In the genomic region with DNA sequence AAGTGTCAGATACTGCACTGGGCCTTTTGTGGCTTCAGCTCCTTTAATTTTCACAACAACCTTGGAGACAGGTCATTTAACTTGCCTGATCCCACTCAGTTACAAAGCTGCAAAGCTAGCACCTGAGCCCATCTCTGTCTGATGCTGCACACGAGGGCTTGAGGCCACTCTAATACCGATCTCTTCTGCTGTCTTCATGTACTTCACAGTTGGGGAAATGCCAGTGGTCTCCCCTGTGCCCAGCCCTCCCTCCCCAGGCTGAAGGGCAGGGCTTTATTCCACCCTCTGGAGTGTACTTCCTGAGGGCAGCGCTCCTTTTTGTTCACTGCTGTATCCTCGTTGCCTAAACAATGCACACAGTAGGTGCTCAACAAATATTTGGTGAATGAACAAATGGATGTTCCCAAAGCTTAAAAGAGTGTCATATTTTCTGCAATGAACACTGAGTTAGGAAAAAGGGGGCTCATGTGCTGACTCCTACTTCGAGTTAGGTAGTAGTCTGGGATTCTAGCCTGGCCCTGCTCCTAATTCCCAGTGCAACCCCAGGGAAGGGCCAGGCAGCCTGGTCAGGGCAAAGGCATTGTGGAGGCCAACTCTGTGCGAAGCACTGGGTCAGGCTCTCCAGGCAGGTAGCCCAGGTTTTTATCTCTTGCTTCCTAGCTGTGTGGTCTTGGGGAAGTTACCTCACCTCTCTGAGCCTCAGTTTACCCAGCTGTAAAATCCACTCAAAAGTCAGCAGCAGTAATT, we compare ENCODE assay signal across 9 cellular contexts. TPM values are rescaled to one million over a fixed set of nuclear protein-coding genes. Genes with fewer than 3 reads are reported as not detected.
DNase-seq lines count a peak whose midpoint lies in the region; ATAC-seq and TF ChIP-seq lines count a peak whose summit lies in the region.
"Had no signal": no experiment of that assay in that cellular context is flagged by ENCODE, and none has a peak within 500 bp of the region (broad histone marks: within the 10 kb centered on the region; RNA-seq: fewer than 3 reads in every experiment).

No MANE protein-coding gene starts in this region.

- no peaks in the 10 kb centered on the region for H3K27me3 Mint-ChIP-seq in Calu3 (ENCODE audit: unreplicated experiment)

- no peaks in the 10 kb centered on the region for H3K27me3 ChIP-seq in SJSA1 (replicated peaks)
- no peaks in the 10 kb centered on the region for H3K27me3 ChIP-seq in rectal smooth muscle tissue (ENCODE audit: control insufficient read depth, insufficient read depth, low read length)

- peaks cover 6% of the 10 kb centered on the region for H3K36me3 ChIP-seq in SJSA1
- no peaks in the 10 kb centered on the region for H3K36me3 ChIP-seq in rectal smooth muscle tissue (ENCODE audit: control insufficient read depth, insufficient read depth, low read length)

- H3K4me1 ChIP-seq in SJSA1 (replicated peaks): peaks cover 27% of the 10 kb centered on the region
- H3K4me1 ChIP-seq in rectal smooth muscle tissue (ENCODE audit: control insufficient read depth, insufficient read depth, low read length): no peaks in the 10 kb centered on the region

- no TSS peak for BruUV-seq in Calu3 (replicated peaks; lab: Mats Ljungman, UMichigan)

- peak overlapping the region; percentile 42 for H3K9ac ChIP-seq in rectal smooth muscle tissue (ENCODE audit: low read length)

- ATAC-seq in HG03571 (IDR thresholded peaks at IDR 0.05; ENCODE audit: unreplicated experiment): no peak

- peak overlapping the region; percentile 83 for H3K27ac Mint-ChIP-seq in Calu3 (ENCODE audit: unreplicated experiment)

- TF ChIP-seq CTCF in Calu3 (IDR thresholded peaks at IDR 0.05; ENCODE audit: unreplicated experiment): no peak
- TF ChIP-seq CTCF in fibroblast of the aortic adventitia (IDR thresholded peaks at IDR 0.05; ENCODE audit: insufficient read depth, low read length): no peak
- no peak for TF ChIP-seq CTCF in lower leg skin (IDR thresholded peaks at IDR 0.05)

- TF ChIP-seq POLR2A in lower leg skin (IDR thresholded peaks at IDR 0.05): no peak

- peak overlapping the region; percentile 50 for H3K4me3 ChIP-seq in SJSA1
- peak overlapping the region; percentile 67 for H3K4me3 ChIP-seq in fibroblast of the aortic adventitia (ENCODE audit: low read depth, low read length)
- H3K4me3 ChIP-seq in rectal smooth muscle tissue (ENCODE audit: low read length): peak overlapping the region; percentile 66
- H3K4me3 ChIP-seq in lower leg skin (ENCODE audit: low read depth, poor library complexity, severe bottlenecking): no peak overlapping the region

- no peaks in the 10 kb centered on the region for H3K9me3 ChIP-seq in SJSA1 (replicated peaks)

- H3K27ac ChIP-seq in SJSA1 (peak overlapping the region; percentile 68; the same call in 1 of the 2 replicates), rectal smooth muscle tissue (ENCODE audit: low read depth, low read length) (peak overlapping the region; percentile 62)

- peak overlapping the region; percentile 70 for H3K4me3 Mint-ChIP-seq in Calu3 (ENCODE audit: low read depth, unreplicated experiment)

- CTCF ChIA-PET in Calu3 (lab: Charles Lee): no interaction called here

- H3K36me3 Mint-ChIP-seq in Calu3 (ENCODE audit: insufficient read depth, unreplicated experiment): peaks cover 4% of the 10 kb centered on the region

- intact Hi-C loops in Calu3 (cut with micrococcal nuclease; ENCODE audit: unreplicated experiment): no loop called here
- intact Hi-C loops in lower leg skin (cut with DNase I; ENCODE audit: low total_unique reads): no loop called here

- H3K4me1 Mint-ChIP-seq in Calu3 (ENCODE audit: low read depth, unreplicated experiment): peaks cover 16% of the 10 kb centered on the region

- 72 to 84% methylated on average over 6 of the region's 6 CpGs for WGBS in lower leg skin, 2 donors

- no peaks in the 10 kb centered on the region for H3K9me3 Mint-ChIP-seq in Calu3 (ENCODE audit: low read depth, unreplicated experiment)

- DNase-seq in Calu3 (no peak), SJSA1 (ENCODE audit: low read depth in 1 of 2, low spot score in 2 of 2) (no peak), fibroblast of the aortic adventitia (ENCODE audit: low read depth) (no peak), lower leg skin (ENCODE audit: low spot score in 2 of 2) (no peak), AG08396 (ENCODE audit: low spot score) (no peak), NCI-H510A treated with DMSO at 0.1 percent for 48 hours (lab: John Stamatoyannopoulos, UW) (no peak)

RNA-seq across cellular contexts. Expression of a gene that starts 1.1 kb away (rescaled TPM):
- total RNA-seq in Calu3 (2022) (12.0 and 13.5 TPM in 2 replicates), fibroblast of the aortic adventitia (ENCODE audit: low replicate concordance) (25.3 and 30.9 TPM in 2 replicates), lower leg skin (10 to 100 TPM; 10.6 to 26.7 (median 18.7) TPM)
- 19.1 and 26.2 TPM in 2 replicates for total RNA-seq in SJSA1 (2014; rRNA removed; shearing (Covaris generic))

RNA-seq across cellular contexts. Expression of a gene that starts 16.4 kb away (rescaled TPM):
- not detected in 2 replicates for total RNA-seq in Calu3 (2022)
- not detected in 2 replicates for total RNA-seq in SJSA1 (2014; rRNA removed; shearing (Covaris generic))
- total RNA-seq in fibroblast of the aortic adventitia (ENCODE audit: low replicate concordance): not detected in 2 replicates
- total RNA-seq in lower leg skin: under 1 TPM in 1 of 4 donors, not detected in 3; 0.19 TPM
- total RNA-seq: SK-MEL-5 had no signal
